Comparison of ENCODE assay signal across 8 cellular contexts in genomic region chr16:67163164-67163902, GRCh38. TPM values are rescaled to one million over a fixed set of nuclear protein-coding genes. Genes with fewer than 3 reads are reported as not detected.
DNase-seq lines count a peak whose midpoint lies in the region; ATAC-seq, FAIRE-seq and TF ChIP-seq lines count a peak whose summit lies in the region.

No MANE protein-coding gene starts in this region.

- no peak overlapping the region for H3K9ac ChIP-seq in astrocyte (ENCODE audit: low read length)

- H3K27ac Mint-ChIP-seq in astrocyte (ENCODE audit: unreplicated experiment) (no peak overlapping the region), immature natural killer cell (no peak overlapping the region)

- H3K27me3 Mint-ChIP-seq in astrocyte (ENCODE audit: low read depth, unreplicated experiment) (peaks cover 56% of the 10 kb centered on the region), immature natural killer cell (ENCODE audit: low read depth in 3 of 3) (peaks cover 14 to 28% (median 23%) of the 10 kb centered on the region in 3 donors)

- H3K36me3 ChIP-seq in DOHH2 (ENCODE audit: control insufficient read depth, low read length) (no peaks in the 10 kb centered on the region), astrocyte (ENCODE audit: insufficient read depth, low read length) (no peaks in the 10 kb centered on the region)

- H3K4me1 Mint-ChIP-seq in astrocyte (ENCODE audit: low read depth, unreplicated experiment) = no peaks in the 10 kb centered on the region
- H3K4me1 Mint-ChIP-seq in immature natural killer cell = peaks cover 27 to 39% of the 10 kb centered on the region in 2 donors

- H3K79me2 ChIP-seq in DOHH2 (ENCODE audit: control insufficient read depth, low read length) = no peaks in the 10 kb centered on the region
- H3K79me2 ChIP-seq in astrocyte (ENCODE audit: insufficient read depth, low read length) = no peaks in the 10 kb centered on the region

- H3K4me3 Mint-ChIP-seq in astrocyte (ENCODE audit: unreplicated experiment) (no peak overlapping the region), immature natural killer cell (peak overlapping the region in 3 of 5 donors; percentile 41 to 58 (median 56))

- peaks cover 33% of the 10 kb centered on the region for H3K4me1 ChIP-seq in DOHH2 (ENCODE audit: control insufficient read depth, low read length)
- H3K4me1 ChIP-seq in astrocyte (ENCODE audit: insufficient read depth, low read length) = peaks cover 31% of the 10 kb centered on the region

- TF ChIP-seq CTCF in DOHH2 (IDR thresholded peaks at IDR 0.05; ENCODE audit: low read depth, low read length, poor library complexity, severe bottlenecking) = no peak
- TF ChIP-seq CTCF in astrocyte (IDR thresholded peaks at IDR 0.05; ENCODE audit: insufficient read depth, low read depth, low read length) = no peak

- peaks cover 5% of the 10 kb centered on the region for H3F3A ChIP-seq in DOHH2 (ENCODE audit: control insufficient read depth, insufficient read depth)

- peaks cover 4% of the 10 kb centered on the region; the same call in 1 of the 2 replicates for H4K20me1 ChIP-seq in DOHH2 (ENCODE audit: control insufficient read depth, insufficient read depth, low read depth, low read length)
- peaks cover 36% of the 10 kb centered on the region for H4K20me1 ChIP-seq in astrocyte (ENCODE audit: insufficient read depth, low read length)

- H3K4me3 ChIP-seq in DOHH2 (ENCODE audit: low read length) (peak overlapping the region; percentile 33; the same call in 1 of the 2 replicates), astrocyte (ENCODE audit: insufficient read depth, low read depth, low read length) (peak overlapping the region; percentile 48)

- H3K36me3 Mint-ChIP-seq in astrocyte (ENCODE audit: low read depth, unreplicated experiment) (peaks cover 1% of the 10 kb centered on the region), immature natural killer cell (no peaks in the 10 kb centered on the region)

- H3K4me2 ChIP-seq in DOHH2 (ENCODE audit: low read length) (peak overlapping the region; percentile 53), astrocyte (ENCODE audit: low read length) (peak overlapping the region; percentile 81)

- FAIRE-seq in astrocyte (lab: Jason Lieb, UNC) = no peak

- ATAC-seq in GM18502 (IDR thresholded peaks at IDR 0.05; ENCODE audit: poor library complexity, unreplicated experiment) (no peak), HG02571 (IDR thresholded peaks at IDR 0.05; ENCODE audit: unreplicated experiment) (no peak)

- H2AFZ ChIP-seq in astrocyte (ENCODE audit: low read depth, low read length) = peak overlapping the region; percentile 55

- no peaks in the 10 kb centered on the region for H3K9me3 ChIP-seq in DOHH2 (ENCODE audit: control insufficient read depth, insufficient read depth, low read length)
- no peaks in the 10 kb centered on the region for H3K9me3 ChIP-seq in astrocyte (ENCODE audit: insufficient read depth, low read depth, low read length)

- DNase-seq in NCI-H2171 treated with DMSO at 0.1 percent for 48 hours (lab: John Stamatoyannopoulos, UW) (peak; percentile 87), astrocyte (ENCODE audit: low read depth) (peak; percentile 34), immature natural killer cell (peak in 1 of 3 donors; percentile 23), NCI-H226 (no peak)
- peak; percentile 49 for DNase-seq in stimulated activated CD4-positive, alpha-beta T cell treated with anti-CD3 and anti-CD28 coated beads, Interleukin-1b, Interleukin-23, amount 100 ng/mL, for 48 hours

- H3K27ac ChIP-seq in DOHH2 (ENCODE audit: low read depth, low read length) = no peak overlapping the region
- H3K27ac ChIP-seq in astrocyte (ENCODE audit: low read depth, low read length) = no peak overlapping the region

- no peaks in the 10 kb centered on the region for H3K9me2 ChIP-seq in DOHH2 (replicated peaks; ENCODE audit: control insufficient read depth, low read length)

- H3K9me3 Mint-ChIP-seq in astrocyte (ENCODE audit: unreplicated experiment) (peaks cover 15% of the 10 kb centered on the region), immature natural killer cell (peaks cover 0 to 4% (median 0%) of the 10 kb centered on the region in 6 donors)

- H3K27me3 ChIP-seq in DOHH2 (ENCODE audit: control insufficient read depth, low read length) (peaks cover 41% of the 10 kb centered on the region), astrocyte (ENCODE audit: insufficient read depth, low read length) (peaks cover 59% of the 10 kb centered on the region)

RNA-seq across cellular contexts. Expression of gene HSF4, which starts 1.2 kb away (rescaled TPM):
- total RNA-seq in astrocyte = 4.4 and 4.5 TPM in 2 replicates
- not detected for polyA plus RNA-seq in immature natural killer cell

RNA-seq across cellular contexts. Expression of gene FBXL8, which starts 3.6 kb away (rescaled TPM):
- 5.6 and 6.8 TPM in 2 replicates for total RNA-seq in astrocyte
- 1 to 10 TPM; 3.8 to 7.4 (median 5.7) TPM for polyA plus RNA-seq in immature natural killer cell

RNA-seq across cellular contexts. Expression of gene TRADD, which starts 3.6 kb away (rescaled TPM):
- 10.1 and 11.0 TPM in 2 replicates for total RNA-seq in astrocyte
- polyA plus RNA-seq in immature natural killer cell = 10 to 100 TPM; 44.9 to 53.7 (median 49.4) TPM

RNA-seq across cellular contexts. Expression of gene NOL3, which starts 7.0 kb away (rescaled TPM):
- total RNA-seq in astrocyte = 9.5 and 10.9 TPM in 2 replicates
- under 1 TPM in 2 of 3 donors, not detected in 1; 0.18 to 0.47 TPM for polyA plus RNA-seq in immature natural killer cell

RNA-seq across cellular contexts. Expression of gene B3GNT9, which starts 12.5 kb away (rescaled TPM):
- total RNA-seq in astrocyte = 7.6 and 9.4 TPM in 2 replicates
- under 1 TPM in 2 of 3 donors, not detected in 1; 0.13 to 0.18 TPM for polyA plus RNA-seq in immature natural killer cell
